In the genomic region with DNA sequence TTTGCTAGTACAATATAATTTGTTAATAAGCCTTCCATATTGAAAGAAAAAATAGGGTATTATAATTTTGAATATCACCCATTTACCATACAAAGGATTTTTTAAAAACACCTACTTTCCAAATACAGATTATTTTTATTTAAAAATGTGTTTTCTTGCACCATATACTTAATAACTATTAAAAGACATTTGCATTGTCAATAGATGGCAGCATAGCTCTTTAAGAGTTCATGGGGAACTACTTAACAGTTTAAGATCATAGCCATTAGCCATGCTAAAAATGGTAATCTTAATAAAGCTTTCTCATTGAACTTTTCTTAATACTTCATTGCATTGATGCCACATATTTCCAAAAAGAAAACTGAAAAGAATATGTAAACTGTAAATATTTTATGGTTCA, we compare ENCODE assay signal across 9 cellular contexts.
DNase-seq lines count a peak whose midpoint lies in the region; ATAC-seq and TF ChIP-seq lines count a peak whose summit lies in the region.
"Had no signal": no experiment of that assay in that cellular context is flagged by ENCODE, and none has a peak within 500 bp of the region (broad histone marks: within the 10 kb centered on the region; RNA-seq: fewer than 3 reads in every experiment).

No MANE protein-coding gene starts in this region.

- H3K27ac Mint-ChIP-seq in nephron, result no peak overlapping the region
- H3K27ac Mint-ChIP-seq in natural killer cell treated with Interleukin-12 subunit alpha and Interleukin-12 subunit beta and Interleukin-15 and Interleukin-18, amount 100 ng/mL, for 72 hours, result no peak overlapping the region
- H3K27ac Mint-ChIP-seq: activated naive CD8-positive, alpha-beta T cell had no signal

- no peaks in the 10 kb centered on the region for H3K27me3 ChIP-seq in brain microvascular endothelial cell (replicated peaks)

- in situ Hi-C loops in brain microvascular endothelial cell (cut with HindIII; ENCODE audit: low pct_ligation_motif_present, low sequenced_read_pairs), result no loop called here

- H3K27me3 Mint-ChIP-seq in nephron (ENCODE audit: low read depth), result no peaks in the 10 kb centered on the region
- no peaks in the 10 kb centered on the region for H3K27me3 Mint-ChIP-seq in natural killer cell treated with Interleukin-12 subunit alpha and Interleukin-12 subunit beta and Interleukin-15 and Interleukin-18, amount 100 ng/mL, for 72 hours
- H3K27me3 Mint-ChIP-seq: activated naive CD8-positive, alpha-beta T cell had no signal

- TF ChIP-seq CTCF in GM12865 (IDR thresholded peaks at IDR 0.05; ENCODE audit: insufficient read depth, low read depth, low read length, missing control alignments) (peak; percentile 27), brain microvascular endothelial cell (IDR thresholded peaks at IDR 0.05; ENCODE audit: low read depth, low read length, missing control alignments) (peak; percentile 27), nephron (IDR thresholded peaks at IDR 0.05; ENCODE audit: unreplicated experiment in 3 of 3) (peak; percentile 64 to 83 (median 74))

- no peak overlapping the region for H3K4me3 Mint-ChIP-seq in nephron
- H3K4me3 Mint-ChIP-seq in natural killer cell treated with Interleukin-12 subunit alpha and Interleukin-12 subunit beta and Interleukin-15 and Interleukin-18, amount 100 ng/mL, for 72 hours, result no peak overlapping the region
- H3K4me3 Mint-ChIP-seq: activated naive CD8-positive, alpha-beta T cell had no signal

- no peaks in the 10 kb centered on the region for H3K9me3 Mint-ChIP-seq in nephron
- peaks cover 9% of the 10 kb centered on the region for H3K9me3 Mint-ChIP-seq in natural killer cell treated with Interleukin-12 subunit alpha and Interleukin-12 subunit beta and Interleukin-15 and Interleukin-18, amount 100 ng/mL, for 72 hours

- no peaks in the 10 kb centered on the region for H3K4me1 Mint-ChIP-seq in nephron
- H3K4me1 Mint-ChIP-seq in natural killer cell treated with Interleukin-12 subunit alpha and Interleukin-12 subunit beta and Interleukin-15 and Interleukin-18, amount 100 ng/mL, for 72 hours (ENCODE audit: low read depth in 2 of 2), result no peaks in the 10 kb centered on the region

- H3K4me3 ChIP-seq in GM12865 (ENCODE audit: low read depth, low read length) (no peak overlapping the region), brain microvascular endothelial cell (ENCODE audit: low read depth, low read length) (no peak overlapping the region)

- H3K27ac ChIP-seq in brain microvascular endothelial cell, result no peak overlapping the region

- intact Hi-C loops in Right ventricle myocardium superior (cut with DNase I), result no loop called here

- peak; percentile 51 for DNase-seq in GM12865 (ENCODE audit: low read depth)
- peak; percentile 46 for DNase-seq in NCI-H1694 (lab: John Stamatoyannopoulos, UW)
- no peak for DNase-seq in brain microvascular endothelial cell
- DNase-seq in Right ventricle myocardium superior, result no peak
- no peak for DNase-seq in activated T-cell treated with anti-CD3 and anti-CD28 coated beads, Interleukin-2, amount 50 U/mL, for 1 hour
- no peak for DNase-seq in natural killer cell treated with Interleukin-12 subunit alpha and Interleukin-12 subunit beta and Interleukin-15 and Interleukin-18, amount 100 ng/mL, for 72 hours (ENCODE audit: low spot score)

- H3K36me3 ChIP-seq in brain microvascular endothelial cell (replicated peaks), result no peaks in the 10 kb centered on the region

- no peaks in the 10 kb centered on the region for H3K36me3 Mint-ChIP-seq in nephron (ENCODE audit: low read depth)
- H3K36me3 Mint-ChIP-seq in natural killer cell treated with Interleukin-12 subunit alpha and Interleukin-12 subunit beta and Interleukin-15 and Interleukin-18, amount 100 ng/mL, for 72 hours, result no peaks in the 10 kb centered on the region
- H3K36me3 Mint-ChIP-seq: activated naive CD8-positive, alpha-beta T cell had no signal

- ATAC-seq in GM18907 (IDR thresholded peaks at IDR 0.05; ENCODE audit: unreplicated experiment) (no peak), Right ventricle myocardium superior (ENCODE audit: poor library complexity) (no peak)
- ATAC-seq in natural killer cell treated with Interleukin-12 subunit alpha and Interleukin-12 subunit beta and Interleukin-15 and Interleukin-18, amount 100 ng/mL, for 72 hours, result no peak

Comparison
In these comparisons a context has a peak if more than half of its experiments do, and no peak if none do; other contexts are left out.
1. DNase-seq: peak in GM12865 (single experiment) and NCI-H1694 (single experiment); none in brain microvascular endothelial cell (single experiment), Right ventricle myocardium superior (single experiment), activated T-cell treated with anti-CD3 and anti-CD28 coated beads, Interleukin-2, amount 50 U/mL, for 1 hour (single experiment) and natural killer cell treated with Interleukin-12 subunit alpha and Interleukin-12 subunit beta and Interleukin-15 and Interleukin-18, amount 100 ng/mL, for 72 hours (single experiment).
2. Peak in every context shown above with its lines, with median percentiles within 50 percentile points of each other: CTCF ChIP-seq.